9 cellular contexts compared by ENCODE assay signal in the genomic region with DNA sequence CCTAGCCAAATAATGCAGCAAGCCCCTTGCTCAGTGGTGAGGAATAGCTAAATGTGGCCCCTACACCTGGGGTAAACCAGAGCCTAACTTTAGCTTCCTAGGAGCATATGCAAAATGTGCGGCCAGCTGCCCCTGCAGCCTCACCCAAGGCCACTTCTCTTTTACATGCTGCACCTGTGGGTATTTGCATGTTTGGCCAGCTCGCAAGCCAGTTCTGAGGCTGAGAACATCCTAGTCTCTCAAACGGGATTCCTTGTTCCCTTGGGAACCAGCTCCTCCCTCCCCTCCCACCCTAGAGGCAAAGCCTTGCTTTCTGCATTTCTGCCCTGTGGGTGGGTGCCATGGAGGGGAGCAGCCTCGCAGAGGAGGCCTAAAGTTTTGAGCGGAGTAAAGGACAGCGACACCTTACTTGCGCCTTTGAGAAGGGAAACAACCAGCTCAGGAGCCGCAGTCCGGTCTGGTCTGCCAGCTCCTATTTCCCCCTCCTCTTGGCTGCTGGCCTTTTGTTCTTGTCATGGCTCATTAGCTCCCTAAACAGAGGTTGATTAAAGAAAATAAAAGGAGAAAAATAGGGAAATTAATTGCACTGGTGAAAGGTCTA.
DNase-seq lines count a peak whose midpoint lies in the region; ATAC-seq and TF ChIP-seq lines count a peak whose summit lies in the region.
"Had no signal": no experiment of that assay in that cellular context is flagged by ENCODE, and none has a peak within 500 bp of the region (broad histone marks: within the 10 kb centered on the region; RNA-seq: fewer than 3 reads in every experiment).

No MANE protein-coding gene starts in this region.

- no peaks in the 10 kb centered on the region for H3K27me3 ChIP-seq in WERI-Rb-1 (ENCODE audit: insufficient read depth, low read depth, severe bottlenecking)

- H3K9me3 Mint-ChIP-seq in activated naive CD4-positive, alpha-beta T cell treated with anti-CD3 and anti-CD28 coated beads, Interleukin-2, amount 10 ng/mL, durations not matched to agents 7 days and 5 days, result no peaks in the 10 kb centered on the region

- DNase-seq in KBM-7, result no peak
- no peak for DNase-seq in activated naive CD4-positive, alpha-beta T cell treated with anti-CD3 and anti-CD28 coated beads, Interleukin-2, amount 10 ng/mL, durations not matched to agents 7 days and 5 days
- no peak for DNase-seq in WERI-Rb-1
- no peak for DNase-seq in activated CD4-positive, alpha-beta T cell treated with anti-CD3 and anti-CD28 coated beads for 1 hour
- DNase-seq: activated effector memory CD4-positive, alpha-beta T cell treated with anti-CD3 and anti-CD28 coated beads, Interleukin-2, amount 50 U/mL, for 16 hours had no signal

- no peak overlapping the region for H3K4me3 ChIP-seq in WERI-Rb-1 (ENCODE audit: low read depth, low read length)

- no peaks in the 10 kb centered on the region for H3K9me3 ChIP-seq in WERI-Rb-1 (ENCODE audit: severe bottlenecking)

- no peak overlapping the region for H3K27ac ChIP-seq in WERI-Rb-1

- H3K27me3 Mint-ChIP-seq in activated naive CD4-positive, alpha-beta T cell treated with anti-CD3 and anti-CD28 coated beads, Interleukin-2, amount 10 ng/mL, durations not matched to agents 7 days and 5 days, result no peaks in the 10 kb centered on the region

- TF ChIP-seq CTCF in WERI-Rb-1 (IDR thresholded peaks at IDR 0.05; ENCODE audit: low read depth, low read length), result no peak

- no peak overlapping the region for H3K27ac Mint-ChIP-seq in activated naive CD4-positive, alpha-beta T cell treated with anti-CD3 and anti-CD28 coated beads, Interleukin-2, amount 10 ng/mL, durations not matched to agents 7 days and 5 days

- peak; percentile 70 for ATAC-seq in GM18499 (IDR thresholded peaks at IDR 0.05; ENCODE audit: insufficient read depth, unreplicated experiment)
- peak; percentile 75 for ATAC-seq in GM21528 (IDR thresholded peaks at IDR 0.05; ENCODE audit: low FRiP score, unreplicated experiment)
- ATAC-seq in HG03457 (IDR thresholded peaks at IDR 0.05; ENCODE audit: unreplicated experiment), result peak; percentile 69
- ATAC-seq in esophagus mucosa, result peak; percentile 35

- H3K4me3 Mint-ChIP-seq in activated naive CD4-positive, alpha-beta T cell treated with anti-CD3 and anti-CD28 coated beads, Interleukin-2, amount 10 ng/mL, durations not matched to agents 7 days and 5 days, result no peak overlapping the region

- no peaks in the 10 kb centered on the region for H3K36me3 ChIP-seq in WERI-Rb-1

- in situ Hi-C loops in KBM-7 (cut with MboI; ENCODE audit: low pct_unique_long_range_greater_than_20kb, low sequenced_read_pairs), result no loop called here

- H3K36me3 Mint-ChIP-seq in activated naive CD4-positive, alpha-beta T cell treated with anti-CD3 and anti-CD28 coated beads, Interleukin-2, amount 10 ng/mL, durations not matched to agents 7 days and 5 days, result no peaks in the 10 kb centered on the region

- CTCF ChIA-PET in activated naive CD4-positive, alpha-beta T cell treated with anti-CD3 and anti-CD28 coated beads, Interleukin-2, amount 10 ng/mL, durations not matched to agents 7 days and 5 days (lab: Charles Lee), result interaction anchor here (0.6 kb wide), 1 partner anchor 10 kb away, joined by 3 read pairs; no protein-coding TSS in a partner anchor

- H3K4me1 Mint-ChIP-seq in activated naive CD4-positive, alpha-beta T cell treated with anti-CD3 and anti-CD28 coated beads, Interleukin-2, amount 10 ng/mL, durations not matched to agents 7 days and 5 days, result no peaks in the 10 kb centered on the region
